In genomic region chr11:93477684-93478234, GRCh38 we compare ENCODE assay signal across 14 cellular contexts.
DNase-seq lines count a peak whose midpoint lies in the region; ATAC-seq and TF ChIP-seq lines count a peak whose summit lies in the region.
"Had no signal": no experiment of that assay in that cellular context is flagged by ENCODE, and none has a peak within 500 bp of the region (broad histone marks: within the 10 kb centered on the region; RNA-seq: fewer than 3 reads in every experiment).

No MANE protein-coding gene starts in this region.

- DNase-seq in AG04450 (ENCODE audit: low read depth, low spot score) (no peak), HAP-1 (ENCODE audit: low spot score in 2 of 2) (peak; percentile 26 to 35), adipocyte (ENCODE audit: low read depth) (peak; percentile 45), left lobe of liver (ENCODE audit: low spot score) (no peak)
- DNase-seq: activated CD8-positive, alpha-beta memory T cell treated with anti-CD3 and anti-CD28 coated beads, Interleukin-2, amount 10 ng/mL, durations not matched to agents 7 days and 5 days; gastrocnemius medialis; NCI-H2081; psoas muscle; stimulated activated CD4-positive, alpha-beta T cell treated with anti-CD3 and anti-CD28 coated beads, Interleukin-1b, Interleukin-23, amount 100 ng/mL, for 48 hours had no signal

- in situ Hi-C loops in HAP-1 (cut with MboI; ENCODE audit: low sequenced_read_pairs) = no loop called here

- H3K9ac ChIP-seq in adipocyte (ENCODE audit: low read length) (no peak overlapping the region), iPS-18a (ENCODE audit: low read length) (peak overlapping the region; percentile 21)

- ATAC-seq in left lobe of liver (no peak), SK-N-SH treated with all-trans-retinoic acid at 6 μM for 48 hours (no peak), GM18861 (IDR thresholded peaks at IDR 0.05; ENCODE audit: unreplicated experiment) (no peak), GM18873 (IDR thresholded peaks at IDR 0.05; ENCODE audit: low FRiP score, unreplicated experiment) (no peak)
- ATAC-seq: activated CD8-positive, alpha-beta memory T cell treated with anti-CD3 and anti-CD28 coated beads, Interleukin-2, amount 10 ng/mL, durations not matched to agents 7 days and 5 days; gastrocnemius medialis; psoas muscle had no signal

- peak overlapping the region; percentile 21 for H3K27ac ChIP-seq in AG04450 (ENCODE audit: low read depth, low read length)
- H3K27ac ChIP-seq in iPS-18a (ENCODE audit: low read length) = peak overlapping the region; percentile 33
- H3K27ac ChIP-seq: gastrocnemius medialis, psoas muscle, suprapubic skin had no signal

- H3K27me3 ChIP-seq in AG04450 (ENCODE audit: control insufficient read depth, insufficient read depth, low read length) (no peaks in the 10 kb centered on the region), HAP-1 (ENCODE audit: low read depth) (no peaks in the 10 kb centered on the region), adipocyte (replicated peaks; ENCODE audit: control insufficient read depth, insufficient read depth, low read length) (no peaks in the 10 kb centered on the region), iPS-18a (ENCODE audit: control insufficient read depth, insufficient read depth, low read length) (no peaks in the 10 kb centered on the region)
- H3K27me3 ChIP-seq: gastrocnemius medialis, suprapubic skin had no signal

- H3K9me3 ChIP-seq in AG04450 (ENCODE audit: control insufficient read depth, insufficient read depth, low read length) (no peaks in the 10 kb centered on the region), HAP-1 (no peaks in the 10 kb centered on the region), adipocyte (ENCODE audit: control insufficient read depth, low read length) (peaks cover 4% of the 10 kb centered on the region), iPS-18a (ENCODE audit: control insufficient read depth, low read depth, low read length) (no peaks in the 10 kb centered on the region)
- H3K9me3 ChIP-seq: gastrocnemius medialis, psoas muscle, suprapubic skin had no signal

- H3K36me3 ChIP-seq in HAP-1 (replicated peaks) = no peaks in the 10 kb centered on the region; the same call in 1 of the 2 replicates
- H3K36me3 ChIP-seq in adipocyte (ENCODE audit: control insufficient read depth, insufficient read depth, low read length, severe bottlenecking) = no peaks in the 10 kb centered on the region
- no peaks in the 10 kb centered on the region for H3K36me3 ChIP-seq in iPS-18a (ENCODE audit: control insufficient read depth, low read depth, low read length)
- H3K36me3 ChIP-seq: gastrocnemius medialis had no signal

- no peak for TF ChIP-seq CTCF in AG04450 (IDR thresholded peaks at IDR 0.05; ENCODE audit: low read depth, low read length)

- H3K4me3 ChIP-seq in AG04450 (ENCODE audit: low read depth, low read length) = no peak overlapping the region
- no peak overlapping the region for H3K4me3 ChIP-seq in HAP-1
- no peak overlapping the region for H3K4me3 ChIP-seq in adipocyte (ENCODE audit: low read length)
- peak overlapping the region; percentile 48 for H3K4me3 ChIP-seq in iPS-18a (ENCODE audit: low read length)
- H3K4me3 ChIP-seq: gastrocnemius medialis, psoas muscle, suprapubic skin had no signal

- CTCF ChIA-PET in AG04450 (lab: Charles Lee) = interaction anchor here (0.6 kb wide), 1 partner anchor 145 kb away, joined by 3 read pairs; no protein-coding TSS in a partner anchor

- POLR2A ChIA-PET in AG04450 (lab: Yijun Ruan, JAX) = interaction anchor here (0.6 kb wide), 1 partner anchor 525 kb away, joined by 3 read pairs; no protein-coding TSS in a partner anchor

- peaks cover 12% of the 10 kb centered on the region for H3K4me1 ChIP-seq in HAP-1
- H3K4me1 ChIP-seq in adipocyte (ENCODE audit: control insufficient read depth, insufficient read depth, low read length) = no peaks in the 10 kb centered on the region
- peaks cover 27% of the 10 kb centered on the region for H3K4me1 ChIP-seq in iPS-18a (ENCODE audit: control insufficient read depth, low read depth, low read length)
- H3K4me1 ChIP-seq: gastrocnemius medialis, psoas muscle had no signal

TF ChIP-seq in SK-N-SH treated with all-trans-retinoic acid at 6 μM for 48 hours, 23 proteins besides CTCF, POLR2A, EP300 and RAD21:
- TF ChIP-seq ZNF565 (CRISPR knock-in tag; conservative IDR thresholded peaks at IDR 0.05; ENCODE audit: low read depth) (no peak), PATZ1 (CRISPR knock-in tag; IDR thresholded peaks at IDR 0.05; ENCODE audit: borderline replicate concordance) (no peak), ZFP30 (CRISPR knock-in tag; IDR thresholded peaks at IDR 0.05) (no peak), ZNF8 (CRISPR knock-in tag; IDR thresholded peaks at IDR 0.05) (no peak), ZC3H10 (CRISPR knock-in tag; IDR thresholded peaks at IDR 0.05) (no peak), ARNTL (CRISPR knock-in tag; IDR thresholded peaks at IDR 0.05; ENCODE audit: borderline replicate concordance, low read depth) (no peak), OSR1 (CRISPR knock-in tag; IDR thresholded peaks at IDR 0.05) (no peak), CSRNP3 (CRISPR knock-in tag; IDR thresholded peaks at IDR 0.05) (no peak), SNAI2 (CRISPR knock-in tag; IDR thresholded peaks at IDR 0.05) (no peak), CREB5 (CRISPR knock-in tag; IDR thresholded peaks at IDR 0.05; ENCODE audit: low read depth) (no peak), ESRRG (CRISPR knock-in tag; IDR thresholded peaks at IDR 0.05) (no peak), TOX (CRISPR knock-in tag; IDR thresholded peaks at IDR 0.05; ENCODE audit: borderline replicate concordance) (no peak)

Comparison
In these comparisons a context has a peak if more than half of its experiments do, and no peak if none do; other contexts are left out.
1. DNase-seq: peak in HAP-1 (2 of 2) and adipocyte (single experiment); none in AG04450 (single experiment) and left lobe of liver (single experiment).